Comparison of ENCODE assay signal across 1 cellular context in the genomic region with DNA sequence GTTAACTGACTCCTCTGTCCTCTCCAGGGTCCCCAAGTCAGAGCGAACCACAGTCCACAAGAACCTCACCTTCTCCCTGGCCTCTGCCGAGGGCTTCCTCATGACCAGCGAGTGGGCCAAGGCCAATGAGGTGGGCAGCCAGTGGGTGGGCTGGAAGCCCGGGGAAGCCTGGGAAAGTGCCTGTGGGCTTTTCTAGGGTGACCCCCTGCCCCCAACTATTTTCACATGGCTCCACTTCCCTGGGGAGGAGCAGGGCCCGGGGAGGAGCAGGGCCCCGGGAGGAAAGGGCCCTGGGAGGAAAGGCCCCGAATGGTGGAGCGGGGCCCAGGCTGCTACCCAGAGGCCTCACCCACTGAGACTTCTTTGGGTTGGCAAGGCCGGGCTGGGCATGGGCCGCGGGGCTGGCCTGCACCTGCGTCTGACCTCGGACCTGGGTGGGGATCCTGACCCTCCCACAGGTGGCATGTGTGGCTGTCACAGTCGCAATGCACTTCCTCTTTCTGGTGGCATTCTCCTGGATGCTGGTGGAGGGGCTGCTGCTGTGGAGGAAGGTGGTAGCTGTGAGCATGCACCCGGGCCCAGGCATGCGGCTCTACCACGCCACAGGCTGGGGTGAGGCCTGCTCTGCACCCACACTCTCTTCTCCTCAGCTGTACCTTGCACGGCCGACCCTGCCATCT.
TF ChIP-seq lines count a peak whose summit lies in the region.

No MANE protein-coding gene starts in this region.

TF ChIP-seq in IMR-90, 13 proteins besides CTCF, POLR2A, EP300 and RAD21:
- no peak for TF ChIP-seq CEBPB (IDR thresholded peaks at IDR 0.05; ENCODE audit: low read depth, low read length)
- no peak for TF ChIP-seq SMC3 (IDR thresholded peaks at IDR 0.05; ENCODE audit: low read depth, low read length)
- TF ChIP-seq, protein P1, sequence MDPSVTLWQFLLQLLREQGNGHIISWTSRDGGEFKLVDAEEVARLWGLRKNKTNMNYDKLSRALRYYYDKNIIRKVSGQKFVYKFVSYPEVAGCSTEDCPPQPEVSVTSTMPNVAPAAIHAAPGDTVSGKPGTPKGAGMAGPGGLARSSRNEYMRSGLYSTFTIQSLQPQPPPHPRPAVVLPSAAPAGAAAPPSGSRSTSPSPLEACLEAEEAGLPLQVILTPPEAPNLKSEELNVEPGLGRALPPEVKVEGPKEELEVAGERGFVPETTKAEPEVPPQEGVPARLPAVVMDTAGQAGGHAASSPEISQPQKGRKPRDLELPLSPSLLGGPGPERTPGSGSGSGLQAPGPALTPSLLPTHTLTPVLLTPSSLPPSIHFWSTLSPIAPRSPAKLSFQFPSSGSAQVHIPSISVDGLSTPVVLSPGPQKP (IDR thresholded peaks at IDR 0.05; ENCODE audit: borderline replicate concordance, low read depth, low read length): no peak
- TF ChIP-seq, protein P2, sequence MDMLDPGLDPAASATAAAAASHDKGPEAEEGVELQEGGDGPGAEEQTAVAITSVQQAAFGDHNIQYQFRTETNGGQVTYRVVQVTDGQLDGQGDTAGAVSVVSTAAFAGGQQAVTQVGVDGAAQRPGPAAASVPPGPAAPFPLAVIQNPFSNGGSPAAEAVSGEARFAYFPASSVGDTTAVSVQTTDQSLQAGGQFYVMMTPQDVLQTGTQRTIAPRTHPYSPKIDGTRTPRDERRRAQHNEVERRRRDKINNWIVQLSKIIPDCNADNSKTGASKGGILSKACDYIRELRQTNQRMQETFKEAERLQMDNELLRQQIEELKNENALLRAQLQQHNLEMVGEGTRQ (IDR thresholded peaks at IDR 0.05; ENCODE audit: low read depth, low read length): no peak
- no peak for TF ChIP-seq MXI1 (IDR thresholded peaks at IDR 0.05; ENCODE audit: borderline replicate concordance, low read depth, low read length)
- no peak for TF ChIP-seq FOS (IDR thresholded peaks at IDR 0.05; ENCODE audit: low read depth, low read length)
- no peak for TF ChIP-seq RCOR1 (IDR thresholded peaks at IDR 0.05; ENCODE audit: insufficient replicate concordance, low read length)
- TF ChIP-seq NFE2L2 (IDR thresholded peaks at IDR 0.05; ENCODE audit: low read depth, low read length): no peak
- TF ChIP-seq MAZ (IDR thresholded peaks at IDR 0.05; ENCODE audit: borderline replicate concordance, low read depth, low read length): no peak
- TF ChIP-seq CHD1 (IDR thresholded peaks at IDR 0.05; ENCODE audit: low read depth, low read length): no peak
